ENCODE assay signal across 16 cellular contexts in the genomic region with DNA sequence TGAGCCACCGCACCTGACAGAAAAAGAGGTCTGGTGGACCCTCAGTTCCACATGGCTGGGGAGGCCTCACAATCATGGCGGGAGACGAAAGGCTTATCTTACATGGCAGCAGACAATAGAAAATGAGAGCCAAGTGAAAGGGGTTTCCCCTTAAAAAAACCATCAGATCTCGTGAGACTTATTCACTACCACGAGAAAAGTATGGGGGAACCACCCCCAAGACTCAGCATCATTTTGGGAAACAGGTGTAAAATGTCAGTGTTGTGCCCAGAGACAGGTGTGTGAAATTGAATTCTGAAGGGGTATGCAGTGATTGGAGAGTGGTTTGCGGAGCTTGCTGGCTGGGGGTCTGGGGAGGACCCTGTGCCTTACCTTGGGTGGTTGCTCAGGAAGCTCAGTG. TPM values are rescaled to one million over a fixed set of nuclear protein-coding genes. Genes with fewer than 3 reads are reported as not detected.
"Had no signal": no experiment of that assay in that cellular context is flagged by ENCODE, and none has a peak within 500 bp of the region (broad histone marks: within the 10 kb centered on the region; RNA-seq: fewer than 3 reads in every experiment).

No MANE protein-coding gene starts in this region.

- H3K4me1 Mint-ChIP-seq: WTC11 had no signal

- H3K27ac Mint-ChIP-seq: activated CD4-positive, alpha-beta T cell treated with anti-CD3 and anti-CD28 coated beads, Interleukin-2, amount 10 ng/mL, durations not matched to agents 7 days and 5 days; mesothelial cell of epicardium; T-helper 1 cell treated with Interleukin-12 subunit alpha and Interleukin-12 subunit beta and Interleukin-4 antibody, amounts not matched to agents 30 μg/mL and 1 μg/mL, for 36 hours; WTC11 had no signal

- H3K4me3 ChIP-seq: cardiac muscle cell, esophagus squamous epithelium, lower lobe of right lung, prostate gland, right lobe of liver, spleen, stomach, thoracic aorta had no signal

- ATAC-seq: left cardiac atrium, lower lobe of right lung, right lobe of liver, WTC11 had no signal

- H3K9me3 Mint-ChIP-seq: activated CD4-positive, alpha-beta T cell treated with anti-CD3 and anti-CD28 coated beads, Interleukin-2, amount 10 ng/mL, durations not matched to agents 7 days and 5 days; T-helper 1 cell treated with Interleukin-12 subunit alpha and Interleukin-12 subunit beta and Interleukin-4 antibody, amounts not matched to agents 30 μg/mL and 1 μg/mL, for 36 hours had no signal

- H3K27me3 Mint-ChIP-seq: activated CD4-positive, alpha-beta T cell treated with anti-CD3 and anti-CD28 coated beads, Interleukin-2, amount 10 ng/mL, durations not matched to agents 7 days and 5 days had no signal

- H3K27me3 ChIP-seq: cardiac muscle cell, esophagus squamous epithelium, right lobe of liver, spleen, stomach had no signal

- H3K36me3 ChIP-seq: cardiac muscle cell, prostate gland, right lobe of liver, thoracic aorta had no signal

- H3K9me3 ChIP-seq: esophagus squamous epithelium, lower lobe of right lung, prostate gland, right lobe of liver, spleen, stomach, thoracic aorta had no signal

- H3K4me1 ChIP-seq: prostate gland, right lobe of liver had no signal

- H3K27ac ChIP-seq: cardiac muscle cell, esophagus squamous epithelium, lower lobe of right lung, prostate gland, right lobe of liver, stomach, thoracic aorta had no signal

- DNase-seq: activated CD4-positive, alpha-beta T cell treated with anti-CD3 and anti-CD28 coated beads, Interleukin-2, amount 10 ng/mL, durations not matched to agents 7 days and 5 days; esophagus squamous epithelium; foreskin fibroblast; left cardiac atrium; lower lobe of right lung; nucleus accumbens; right lobe of liver; spleen; stomach had no signal

- H3K4me3 Mint-ChIP-seq: activated CD4-positive, alpha-beta T cell treated with anti-CD3 and anti-CD28 coated beads, Interleukin-2, amount 10 ng/mL, durations not matched to agents 7 days and 5 days; mesothelial cell of epicardium; WTC11 had no signal

RNA-seq across cellular contexts. Expression of a gene that starts 46.8 kb away (rescaled TPM):
- total RNA-seq: activated CD4-positive, alpha-beta T cell treated with anti-CD3 and anti-CD28 coated beads, Interleukin-2, amount 10 ng/mL, durations not matched to agents 7 days and 5 days; lower lobe of right lung; myocyte had no signal
- polyA plus RNA-seq: cardiac muscle cell, spleen, stomach had no signal
